ENCODE assay signal across 1 cellular context in genomic region chr14:20688167-20688839, GRCh38.
TF ChIP-seq lines count a peak whose summit lies in the region.

ANG (plus strand) TSS chr14:20688764; CDS start chr14:20693565, 4,801 bp downstream.

TF ChIP-seq in HepG2, 621 proteins besides CTCF, POLR2A, EP300 and RAD21 (continued from another document and continues in another):
- no peak for TF ChIP-seq ZBTB40 (IDR thresholded peaks at IDR 0.05)
- TF ChIP-seq ZBTB40 (CRISPR knock-in tag; IDR thresholded peaks at IDR 0.05): no peak
- 0 out of 2 replicates have a peak, but pooled peaks have one; percentile 8 for TF ChIP-seq NFKBIZ (CRISPR knock-in tag; IDR thresholded peaks at IDR 0.05)
- no peak for TF ChIP-seq NCOR1 (IDR thresholded peaks at IDR 0.05; ENCODE audit: borderline replicate concordance, low read length)
- no peak for TF ChIP-seq ZMAT5 (CRISPR knock-in tag; IDR thresholded peaks at IDR 0.05; ENCODE audit: borderline replicate concordance, low read depth)
- TF ChIP-seq ZNF142 (CRISPR knock-in tag; IDR thresholded peaks at IDR 0.05): no peak
- TF ChIP-seq EEA1 (CRISPR knock-in tag; IDR thresholded peaks at IDR 0.05; ENCODE audit: borderline replicate concordance): no peak
- no peak for TF ChIP-seq ZNF556 (CRISPR knock-in tag; IDR thresholded peaks at IDR 0.05; ENCODE audit: borderline replicate concordance)
- TF ChIP-seq HMGA1 (CRISPR knock-in tag; conservative IDR thresholded peaks at IDR 0.05): no peak
- TF ChIP-seq ZNF672 (CRISPR knock-in tag; IDR thresholded peaks at IDR 0.05): no peak
- TF ChIP-seq KDM5A (IDR thresholded peaks at IDR 0.05; ENCODE audit: borderline replicate concordance, low read length): no peak
- no peak for TF ChIP-seq PHF20 (CRISPR knock-in tag; IDR thresholded peaks at IDR 0.05)
- TF ChIP-seq ZNF260 (CRISPR knock-in tag; IDR thresholded peaks at IDR 0.05; ENCODE audit: borderline replicate concordance, low read depth): no peak
- peak; percentile 67 for TF ChIP-seq ARID3A (IDR thresholded peaks at IDR 0.05; ENCODE audit: low read depth, low read length)
- no peak for TF ChIP-seq REL (CRISPR knock-in tag; conservative IDR thresholded peaks at IDR 0.05)
- no peak for TF ChIP-seq TRAFD1 (CRISPR knock-in tag; IDR thresholded peaks at IDR 0.05; ENCODE audit: borderline replicate concordance)
- TF ChIP-seq NRL (CRISPR knock-in tag; IDR thresholded peaks at IDR 0.05; ENCODE audit: borderline replicate concordance): no peak
- no peak for TF ChIP-seq ZNF552 (CRISPR knock-in tag; IDR thresholded peaks at IDR 0.05; ENCODE audit: borderline replicate concordance)
- TF ChIP-seq CREM (IDR thresholded peaks at IDR 0.05): peak; percentile 43; the same call in 1 of the 2 replicates
- TF ChIP-seq CREM (CRISPR knock-in tag; IDR thresholded peaks at IDR 0.05): no peak
- TF ChIP-seq GATAD2A (CRISPR knock-in tag; IDR thresholded peaks at IDR 0.05): peak; percentile 70
- peak; percentile 75 for TF ChIP-seq DRAP1 (CRISPR knock-in tag; IDR thresholded peaks at IDR 0.05)
- no peak for TF ChIP-seq ZBTB7A (CRISPR knock-in tag; IDR thresholded peaks at IDR 0.05)
- 0 out of 2 replicates have a peak, but pooled peaks have one; percentile 6 for TF ChIP-seq PAX8 (CRISPR knock-in tag; IDR thresholded peaks at IDR 0.05; ENCODE audit: borderline replicate concordance)
- no peak for TF ChIP-seq ZNF605 (CRISPR knock-in tag; IDR thresholded peaks at IDR 0.05)
- no peak for TF ChIP-seq ZNF180 (CRISPR knock-in tag; IDR thresholded peaks at IDR 0.05; ENCODE audit: borderline replicate concordance, low read depth)
- peak; percentile 73; the same call in 1 of the 2 replicates for TF ChIP-seq ZNF841 (CRISPR knock-in tag; IDR thresholded peaks at IDR 0.05; ENCODE audit: borderline replicate concordance)
- TF ChIP-seq CREB3 (CRISPR knock-in tag; IDR thresholded peaks at IDR 0.05): no peak
- TF ChIP-seq ZNF580 (CRISPR knock-in tag; IDR thresholded peaks at IDR 0.05; ENCODE audit: borderline replicate concordance, low read depth): 0 out of 2 replicates have a peak, but pooled peaks have one; percentile 30
- TF ChIP-seq ZNF747 (CRISPR knock-in tag; IDR thresholded peaks at IDR 0.05; ENCODE audit: borderline replicate concordance): no peak
- no peak for TF ChIP-seq ZNF703 (CRISPR knock-in tag; IDR thresholded peaks at IDR 0.05; ENCODE audit: borderline replicate concordance)
- TF ChIP-seq E2F1 (CRISPR knock-in tag; IDR thresholded peaks at IDR 0.05): no peak
- no peak for TF ChIP-seq ARNT2 (CRISPR knock-in tag; IDR thresholded peaks at IDR 0.05; ENCODE audit: low read depth)
- TF ChIP-seq ZNF749 (CRISPR knock-in tag; IDR thresholded peaks at IDR 0.05; ENCODE audit: borderline replicate concordance): no peak
- no peak for TF ChIP-seq IKZF4 (CRISPR knock-in tag; IDR thresholded peaks at IDR 0.05; ENCODE audit: borderline replicate concordance, low read depth, not compliant biosample characterization)
- TF ChIP-seq BCL6 (CRISPR knock-in tag; IDR thresholded peaks at IDR 0.05): peak; percentile 86
- no peak for TF ChIP-seq RBM39 (IDR thresholded peaks at IDR 0.05; ENCODE audit: low read depth, low read length, poor library complexity, severe bottlenecking)
- no peak for TF ChIP-seq IKZF1 (IDR thresholded peaks at IDR 0.05)
- TF ChIP-seq ISL2 (CRISPR knock-in tag; IDR thresholded peaks at IDR 0.05): peak; percentile 40; the same call in 1 of the 2 replicates
